In genomic region chr17:69069289-69069688, GRCh38 we compare ENCODE assay signal across 1 cellular context.
TF ChIP-seq lines count a peak whose summit lies in the region.

No MANE protein-coding gene starts in this region.

TF ChIP-seq in K562, 482 proteins besides CTCF, POLR2A, EP300 and RAD21:
- TF ChIP-seq FOXK1 (CRISPR knock-in tag; IDR thresholded peaks at IDR 0.05; ENCODE audit: borderline replicate concordance) = no peak
- TF ChIP-seq RBM17 (IDR thresholded peaks at IDR 0.05; ENCODE audit: borderline replicate concordance, low read depth, low read length) = no peak
- TF ChIP-seq POLR2H (tag; IDR thresholded peaks at IDR 0.05; ENCODE audit: low read depth) = no peak
- TF ChIP-seq SPI1 (IDR thresholded peaks at IDR 0.05; ENCODE audit: borderline replicate concordance, low read depth, low read length) = no peak
- TF ChIP-seq ZNF41 (CRISPR knock-in tag; conservative IDR thresholded peaks at IDR 0.05) = no peak
- no peak for TF ChIP-seq SIX5 (IDR thresholded peaks at IDR 0.05; ENCODE audit: borderline replicate concordance in 1 of 2, insufficient read depth in 1 of 2, low read depth in 1 of 2, low read length in 2 of 2)
- TF ChIP-seq MAFK (IDR thresholded peaks at IDR 0.05; ENCODE audit: low read length) = no peak
- no peak for TF ChIP-seq TOE1 (IDR thresholded peaks at IDR 0.05; ENCODE audit: borderline replicate concordance)
- TF ChIP-seq TOE1 (CRISPR knock-in tag; IDR thresholded peaks at IDR 0.05; ENCODE audit: borderline replicate concordance, low read depth) = no peak
- TF ChIP-seq, protein P1, sequence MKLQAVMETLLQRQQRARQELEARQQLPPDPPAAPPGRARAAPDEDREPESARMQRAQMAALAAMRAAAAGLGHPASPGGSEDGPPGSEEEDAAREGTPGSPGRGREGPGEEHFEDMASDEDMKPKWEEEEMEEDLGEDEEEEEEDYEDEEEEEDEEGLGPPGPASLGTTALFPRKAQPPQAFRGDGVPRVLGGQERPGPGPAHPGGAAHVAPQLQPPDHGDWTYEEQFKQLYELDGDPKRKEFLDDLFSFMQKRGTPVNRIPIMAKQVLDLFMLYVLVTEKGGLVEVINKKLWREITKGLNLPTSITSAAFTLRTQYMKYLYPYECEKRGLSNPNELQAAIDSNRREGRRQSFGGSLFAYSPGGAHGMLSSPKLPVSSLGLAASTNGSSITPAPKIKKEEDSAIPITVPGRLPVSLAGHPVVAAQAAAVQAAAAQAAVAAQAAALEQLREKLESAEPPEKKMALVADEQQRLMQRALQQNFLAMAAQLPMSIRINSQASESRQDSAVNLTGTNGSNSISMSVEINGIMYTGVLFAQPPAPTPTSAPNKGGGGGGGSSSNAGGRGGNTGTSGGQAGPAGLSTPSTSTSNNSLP (IDR thresholded peaks at IDR 0.05; ENCODE audit: borderline replicate concordance, low read depth, low read length) = no peak
- TF ChIP-seq IRF2 (CRISPR knock-in tag; IDR thresholded peaks at IDR 0.05) = no peak
- TF ChIP-seq PHF20 (IDR thresholded peaks at IDR 0.05; ENCODE audit: partially characterized antibody) = no peak
